ENCODE assay signal across 1 cellular context in genomic region chr19:21462540-21462939, GRCh38.
TF ChIP-seq lines count a peak whose summit lies in the region.

No MANE protein-coding gene starts in this region.

TF ChIP-seq in WTC11, 78 proteins besides CTCF, POLR2A, EP300 and RAD21 (continued from another document):
- TF ChIP-seq ERG (CRISPR knock-in tag; IDR thresholded peaks at IDR 0.05) (no peak), TP53 (CRISPR knock-in tag; IDR thresholded peaks at IDR 0.05) (no peak), HMGXB4 (CRISPR knock-in tag; IDR thresholded peaks at IDR 0.05) (no peak), ATF6 (CRISPR knock-in tag; IDR thresholded peaks at IDR 0.05) (no peak)
